16 cellular contexts compared by ENCODE assay signal in genomic region chr18:12460874-12461273, GRCh38. TPM values are rescaled to one million over a fixed set of nuclear protein-coding genes. Genes with fewer than 3 reads are reported as not detected.
DNase-seq lines count a peak whose midpoint lies in the region; ATAC-seq, FAIRE-seq and TF ChIP-seq lines count a peak whose summit lies in the region.
"Had no signal": no experiment of that assay in that cellular context is flagged by ENCODE, and none has a peak within 500 bp of the region (broad histone marks: within the 10 kb centered on the region; RNA-seq: fewer than 3 reads in every experiment).

No MANE protein-coding gene starts in this region.

- peaks cover 3% of the 10 kb centered on the region; the same call in 1 of the 2 replicates for H3K36me3 Mint-ChIP-seq in WTC11
- H3K36me3 Mint-ChIP-seq in CD4-positive, alpha-beta T cell (ENCODE audit: low read depth), result no peaks in the 10 kb centered on the region
- H3K36me3 Mint-ChIP-seq: stimulated activated effector memory CD8-positive, alpha-beta T cell treated with anti-CD3 and anti-CD28 coated beads, Interleukin-12 subunit alpha, Interleukin-12 subunit beta, amount 100 ng/mL, for 72 hours had no signal

- H3K9me3 ChIP-seq in cardiac muscle cell (ENCODE audit: low read depth), result no peaks in the 10 kb centered on the region
- H3K9me3 ChIP-seq in CD4-positive, alpha-beta T cell (ENCODE audit: control insufficient read depth, low read length), result no peaks in the 10 kb centered on the region
- H3K9me3 ChIP-seq: psoas muscle had no signal

- H3K27me3 Mint-ChIP-seq in WTC11 (ENCODE audit: low read depth), result no peaks in the 10 kb centered on the region
- no peaks in the 10 kb centered on the region for H3K27me3 Mint-ChIP-seq in CD4-positive, alpha-beta T cell

- POLR2A ChIA-PET in WTC11 (lab: Charles Lee), result interaction anchor here (0.7 kb wide), 1 partner anchor 530 kb away, joined by 6 read pairs; no protein-coding TSS in a partner anchor
- POLR2A ChIA-PET in CD4-positive, alpha-beta T cell (lab: Charles Lee), result no interaction called here

- H3K4me1 ChIP-seq in cardiac muscle cell (ENCODE audit: low read depth), result peaks cover 21% of the 10 kb centered on the region
- H3K4me1 ChIP-seq: psoas muscle had no signal

- CTCF ChIA-PET in WTC11 (lab: Charles Lee), result no interaction called here
- CTCF ChIA-PET in CD4-positive, alpha-beta T cell (lab: Charles Lee), result no interaction called here

- no peak overlapping the region for H3K4me3 Mint-ChIP-seq in WTC11
- H3K4me3 Mint-ChIP-seq in CD4-positive, alpha-beta T cell, result no peak overlapping the region
- H3K4me3 Mint-ChIP-seq: stimulated activated effector memory CD8-positive, alpha-beta T cell treated with anti-CD3 and anti-CD28 coated beads, Interleukin-12 subunit alpha, Interleukin-12 subunit beta, amount 100 ng/mL, for 72 hours had no signal

- H3K4me3 ChIP-seq in cardiac muscle cell, result no peak overlapping the region
- H3K4me3 ChIP-seq: GM12878, psoas muscle had no signal

- peak overlapping the region; percentile 48; the same call in 1 of the 2 replicates for H3K27ac Mint-ChIP-seq in WTC11
- no peak overlapping the region for H3K27ac Mint-ChIP-seq in CD4-positive, alpha-beta T cell
- H3K27ac Mint-ChIP-seq: stimulated activated effector memory CD8-positive, alpha-beta T cell treated with anti-CD3 and anti-CD28 coated beads, Interleukin-12 subunit alpha, Interleukin-12 subunit beta, amount 100 ng/mL, for 72 hours had no signal

- ATAC-seq in WTC11, result no peak
- no peak for ATAC-seq in GM21737 (IDR thresholded peaks at IDR 0.05; ENCODE audit: unreplicated experiment)
- ATAC-seq in CD4-positive, alpha-beta T cell (ENCODE audit: poor library complexity), result no peak
- ATAC-seq: GM12878; psoas muscle; stimulated activated effector memory CD8-positive, alpha-beta T cell treated with anti-CD3 and anti-CD28 coated beads, Interleukin-12 subunit alpha, Interleukin-12 subunit beta, amount 100 ng/mL, for 72 hours had no signal

- peak overlapping the region; percentile 94 for H3K27ac ChIP-seq in cardiac muscle cell
- no peak overlapping the region for H3K27ac ChIP-seq in CD4-positive, alpha-beta T cell (ENCODE audit: low read depth, low read length)
- H3K27ac ChIP-seq: psoas muscle had no signal

- H3K4me1 Mint-ChIP-seq in WTC11, result 0 out of 2 replicates have a peak, but pooled peaks cover 3% of the 10 kb centered on the region
- no peaks in the 10 kb centered on the region for H3K4me1 Mint-ChIP-seq in CD4-positive, alpha-beta T cell (ENCODE audit: low read depth)
- H3K4me1 Mint-ChIP-seq: stimulated activated effector memory CD8-positive, alpha-beta T cell treated with anti-CD3 and anti-CD28 coated beads, Interleukin-12 subunit alpha, Interleukin-12 subunit beta, amount 100 ng/mL, for 72 hours had no signal

- TF ChIP-seq POLR2A in H54 (IDR thresholded peaks at IDR 0.05; ENCODE audit: low read depth, low read length), result no peak

- DNase-seq in HT1080 (ENCODE audit: low read depth) (peak; percentile 5), WTC11 (ENCODE audit: low spot score) (no peak), cardiac muscle cell (ENCODE audit: low read depth in 1 of 2, low spot score in 1 of 2) (peak; percentile 81 to 83), non-pigmented ciliary epithelial cell (ENCODE audit: low read depth) (peak; percentile 20), HUDEP-2 (lab: John Stamatoyannopoulos, UW; ENCODE audit: unreplicated experiment in 76 of 76) (no peak), H54 (ENCODE audit: insufficient read length, low spot score) (no peak)
- DNase-seq in CD4-positive, alpha-beta T cell, result no peak
- DNase-seq: activated naive CD4-positive, alpha-beta T cell; AML-193; NCI-H2107; psoas muscle; SHP77 treated with DMSO at 0.1 percent for 48 hours; stimulated activated CD4-positive, alpha-beta T cell treated with anti-CD3 and anti-CD28 coated beads, Interleukin-2, amount 100 ng/mL, for 48 hours had no signal

- intact Hi-C loops in CD4-positive, alpha-beta T cell (cut with DNase I, micrococcal nuclease), result no loop called here

- no peaks in the 10 kb centered on the region for H3K27me3 ChIP-seq in cardiac muscle cell
- H3K27me3 ChIP-seq in CD4-positive, alpha-beta T cell (ENCODE audit: control insufficient read depth, insufficient read depth, low read length), result no peaks in the 10 kb centered on the region

- no peak for FAIRE-seq in H54 (lab: Jason Lieb, UNC)
- FAIRE-seq: GM12878 had no signal

- peaks cover 7% of the 10 kb centered on the region for H3K36me3 ChIP-seq in cardiac muscle cell

- TF ChIP-seq CTCF in WTC11 (IDR thresholded peaks at IDR 0.05), result no peak
- TF ChIP-seq CTCF in cardiac muscle cell (IDR thresholded peaks at IDR 0.05; ENCODE audit: low read depth, low read length), result no peak
- TF ChIP-seq CTCF in CD4-positive, alpha-beta T cell (IDR thresholded peaks at IDR 0.05), result no peak

- no peaks in the 10 kb centered on the region for H3K9me3 Mint-ChIP-seq in WTC11
- no peaks in the 10 kb centered on the region for H3K9me3 Mint-ChIP-seq in CD4-positive, alpha-beta T cell
- H3K9me3 Mint-ChIP-seq: stimulated activated effector memory CD8-positive, alpha-beta T cell treated with anti-CD3 and anti-CD28 coated beads, Interleukin-12 subunit alpha, Interleukin-12 subunit beta, amount 100 ng/mL, for 72 hours had no signal

TF ChIP-seq in WTC11, 78 proteins besides CTCF, POLR2A, EP300 and RAD21:
- 0 out of 2 replicates have a peak, but pooled peaks have one; percentile 24 for TF ChIP-seq GABPB1 (CRISPR knock-in tag; IDR thresholded peaks at IDR 0.05)
- TF ChIP-seq ARID4B (CRISPR knock-in tag; IDR thresholded peaks at IDR 0.05; ENCODE audit: borderline replicate concordance), result no peak

RNA-seq across cellular contexts. Expression of gene PRELID3A, which starts 53.1 kb away (rescaled TPM):
- 1.2 and 2.1 TPM in 2 replicates for total RNA-seq in HT1080 (2014; rRNA removed; shearing (Covaris generic))
- 1.6 TPM in 2 replicates for polyA plus RNA-seq in HT1080 (2015; cell fraction: cytosol; rRNA removed)
- polyA plus RNA-seq in HT1080 (2015; cell fraction: nucleus; rRNA removed), result 4.2 and 8.2 TPM in 2 replicates
- total RNA-seq in WTC11 (2021) (10.4 to 13.0 TPM (median 10.5 TPM) in 3 replicates), cardiac muscle cell (3.7 and 7.0 TPM in 2 replicates)
- 0.76 and 1.8 TPM in 2 replicates for polyA plus RNA-seq in cardiac muscle cell
- under 1 TPM in 1 of 2 experiments, not detected in 1; 0.22 TPM for total RNA-seq in CD4-positive, alpha-beta T cell

Comparison
In these comparisons a context has a peak if more than half of its experiments do, and no peak if none do; other contexts are left out.
1. DNase-seq: peak in HT1080 (single experiment), cardiac muscle cell (2 of 2) and non-pigmented ciliary epithelial cell (single experiment); none in WTC11 (single experiment), CD4-positive, alpha-beta T cell (0 of 10), HUDEP-2 (0 of 76) and H54 (single experiment).